19 cellular contexts compared by ENCODE assay signal in the genomic region with DNA sequence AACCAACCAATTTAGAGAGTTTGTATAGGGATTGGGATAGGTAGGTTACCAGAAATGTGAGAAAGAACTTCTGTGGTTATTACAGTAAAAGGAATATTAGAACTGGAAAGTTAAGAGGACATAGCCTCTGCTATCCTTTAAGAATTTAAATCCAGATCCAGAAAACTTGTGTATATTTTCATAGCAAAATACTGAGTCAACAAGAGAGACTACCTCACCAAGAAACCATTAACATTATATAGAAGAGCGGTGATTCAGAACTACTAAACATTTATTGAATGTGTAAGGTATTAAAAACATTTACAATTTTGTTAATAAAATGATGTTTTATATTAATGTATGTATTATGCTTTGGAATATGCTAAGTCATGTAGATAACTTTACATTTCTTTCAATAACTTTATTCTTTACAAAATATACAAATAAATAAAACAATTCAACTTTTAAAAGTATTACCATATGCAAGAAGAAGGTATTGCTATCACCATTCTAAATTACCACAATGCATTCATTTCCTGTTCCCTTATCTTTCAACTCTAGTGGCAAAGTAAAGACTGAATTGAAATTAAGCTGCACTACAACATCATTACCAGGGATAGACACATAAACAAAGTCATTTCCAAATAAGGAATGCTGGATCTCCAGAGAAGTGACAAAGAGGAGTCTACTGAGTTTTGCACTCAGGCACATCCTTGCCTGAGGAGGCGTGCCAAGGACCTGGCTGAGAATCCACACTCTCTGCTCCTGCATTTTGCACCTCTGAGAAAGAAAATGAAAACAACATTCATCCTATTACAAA. TPM values are rescaled to one million over a fixed set of nuclear protein-coding genes. Genes with fewer than 3 reads are reported as not detected.
A peak's percentile ranks its signal among the peaks of the same experiment; 100 is the strongest.
DNase-seq lines count a peak whose midpoint lies in the region; ATAC-seq, FAIRE-seq and TF ChIP-seq lines count a peak whose summit lies in the region.
"Had no signal": no experiment of that assay in that cellular context is flagged by ENCODE, and none has a peak within 500 bp of the region (broad histone marks: within the 10 kb centered on the region; RNA-seq: fewer than 3 reads in every experiment).

No MANE protein-coding gene starts in this region.

- no peak overlapping the region for H2AFZ ChIP-seq in keratinocyte (ENCODE audit: control insufficient read depth, low read length)

- peak; percentile 12 for DNase-seq in Jurkat, Clone E6-1 (ENCODE audit: low read depth, low spot score)
- peak; percentile 29 for DNase-seq in astrocyte of the spinal cord (ENCODE audit: low read depth, low spot score)
- no peak for DNase-seq in keratinocyte (ENCODE audit: low read depth, low spot score)
- no peak for DNase-seq in aorta
- DNase-seq in islet precursor cell: no peak
- DNase-seq in NCI-H510A treated with DMSO at 0.1 percent for 48 hours (lab: John Stamatoyannopoulos, UW): no peak
- DNase-seq: BE2C; CD4-positive, alpha-beta memory T cell; DMS79; NCI-H146; NCI-H2081 treated with DMSO at 0.1 percent for 48 hours; NCI-H2227 treated with DMSO at 0.1 percent for 48 hours; NCI-H526 treated with DMSO at 0.1 percent for 48 hours; SJCRH30 had no signal

- no peaks in the 10 kb centered on the region for H3K27me3 ChIP-seq in keratinocyte (ENCODE audit: control insufficient read depth, extremely low read depth, insufficient read depth, low read length)
- no peaks in the 10 kb centered on the region for H3K27me3 ChIP-seq in aorta (ENCODE audit: control insufficient read depth in 1 of 2, insufficient read depth in 2 of 2, low read length in 1 of 2)
- H3K27me3 ChIP-seq: BE2C, SJCRH30 had no signal

- WGBS in aorta, 2 donors: 93 to 94% methylated on average over 2 of the region's 2 CpGs

- H3K27ac ChIP-seq in keratinocyte (ENCODE audit: control insufficient read depth, insufficient read depth, low read length) (no peak overlapping the region), aorta (ENCODE audit: low read depth in 1 of 2, low read length in 2 of 2) (no peak overlapping the region)
- H3K27ac ChIP-seq: RWPE1, SJCRH30 had no signal

- intact Hi-C loops in aorta (cut with DNase I): loop anchor here in 1 of 2 donors (10.0 kb wide), 1 partner anchor 661 kb away; no protein-coding TSS in a partner anchor

- H3K9me3 ChIP-seq in keratinocyte (ENCODE audit: control insufficient read depth, low read depth, low read length) (no peaks in the 10 kb centered on the region), aorta (ENCODE audit: control insufficient read depth, low read length) (no peaks in the 10 kb centered on the region)
- H3K9me3 ChIP-seq: BE2C, HAP-1, SJCRH30 had no signal

- H3K36me3 ChIP-seq in keratinocyte (ENCODE audit: control insufficient read depth in 2 of 2, extremely low read depth in 1 of 2, insufficient read depth in 2 of 2, low read length in 2 of 2) (peaks cover 1 to 18% of the 10 kb centered on the region in 2 experiments), aorta (ENCODE audit: control insufficient read depth in 1 of 2, insufficient read depth in 2 of 2, low read length in 1 of 2) (no peaks in the 10 kb centered on the region)

- FAIRE-seq in G401.6 (lab: Jason Lieb, UNC) (peak; percentile 80), keratinocyte (lab: Jason Lieb, UNC) (peak; percentile 13)
- FAIRE-seq: K562 had no signal

- H3K4me2 ChIP-seq in keratinocyte (ENCODE audit: control insufficient read depth, extremely low read depth, insufficient read depth, low read depth, low read length): no peak overlapping the region

- dilution Hi-C loops in keratinocyte (cut with MboI; ENCODE audit: extremely low pct_ligation_motif_present, low sequenced_read_pairs): no loop called here

- ATAC-seq in aorta (ENCODE audit: low FRiP score) (no peak), HG02884 (IDR thresholded peaks at IDR 0.05; ENCODE audit: unreplicated experiment) (no peak)
- ATAC-seq: K562 had no signal

- H3K4me1 ChIP-seq in keratinocyte (ENCODE audit: control insufficient read depth, extremely low read depth, insufficient read depth, low read length) (no peaks in the 10 kb centered on the region), aorta (ENCODE audit: control insufficient read depth in 1 of 2, insufficient read depth in 2 of 2, low read length in 2 of 2) (no peaks in the 10 kb centered on the region)
- H3K4me1 ChIP-seq: BE2C, SJCRH30 had no signal

- H3K79me2 ChIP-seq in keratinocyte (ENCODE audit: control insufficient read depth, insufficient read depth, low read length): no peaks in the 10 kb centered on the region

- in situ Hi-C loops in astrocyte of the spinal cord (cut with HindIII; ENCODE audit: low sequenced_read_pairs): no loop called here

- TF ChIP-seq CTCF in astrocyte of the spinal cord (IDR thresholded peaks at IDR 0.05; ENCODE audit: low read depth, low read length) (no peak), keratinocyte (optimal IDR thresholded peaks at IDR 0.05 in 1 of 3, IDR thresholded peaks at IDR 0.05 in 1 of 3, conservative IDR thresholded peaks at IDR 0.05 in 1 of 3; ENCODE audit: extremely low read depth in 1 of 3, insufficient read depth in 2 of 3, low read length in 3 of 3) (no peak)

- no peak overlapping the region for H3K4me3 ChIP-seq in Jurkat, Clone E6-1 (ENCODE audit: low read length)
- H3K4me3 ChIP-seq in astrocyte of the spinal cord (ENCODE audit: low read depth, low read length) (no peak overlapping the region), keratinocyte (ENCODE audit: control insufficient read depth in 2 of 3, extremely low read depth in 1 of 3, insufficient read depth in 2 of 3, low read depth in 1 of 3, low read length in 3 of 3) (no peak overlapping the region), aorta (ENCODE audit: low read length in 2 of 2) (no peak overlapping the region)
- H3K4me3 ChIP-seq: HAP-1, K562, SJCRH30 had no signal

- no peaks in the 10 kb centered on the region for H4K20me1 ChIP-seq in keratinocyte (ENCODE audit: control insufficient read depth, extremely low read depth, insufficient read depth, low read length)

- H3K9me1 ChIP-seq in keratinocyte (ENCODE audit: control insufficient read depth, extremely low read depth, insufficient read depth, low read length): no peaks in the 10 kb centered on the region

- H3K9ac ChIP-seq in keratinocyte (ENCODE audit: control insufficient read depth, extremely low read depth, insufficient read depth, low read length): no peak overlapping the region

RNA-seq across cellular contexts. Expression of a gene that starts 6.1 kb away (rescaled TPM):
- 53.6 TPM for polyA plus RNA-seq in Jurkat, Clone E6-1 (2012; ENCODE audit: insufficient read depth, insufficient read length)
- 31.6 to 58.1 TPM (median 51.3 TPM) in 3 replicates for polyA plus RNA-seq in keratinocyte
- polyA plus RNA-seq in keratinocyte (2011; ENCODE audit: low read depth): 17.1 TPM
- polyA plus RNA-seq in keratinocyte (2011; cell fraction: cytosol; rRNA removed): 26.6 and 41.6 TPM in 2 replicates
- polyA plus RNA-seq in keratinocyte (2011; cell fraction: nucleus; rRNA removed): 61.5 and 67.4 TPM in 2 replicates
- polyA plus RNA-seq in keratinocyte (2012; ENCODE audit: low replicate concordance): 24.1 and 24.7 TPM in 2 replicates
- 2.9 to 13.8 TPM (median 13.2 TPM) in 3 replicates for polyA minus RNA-seq in keratinocyte
- polyA minus RNA-seq in keratinocyte (2011; cell fraction: cytosol; rRNA and poly(A)+ RNA removed): 19.4 TPM
- 7.9 and 14.3 TPM in 2 replicates for polyA minus RNA-seq in keratinocyte (2011; cell fraction: nucleus; rRNA and poly(A)+ RNA removed)
- total RNA-seq in aorta: 10 to 100 TPM; 44.1 to 63.8 TPM
- 100 to 1,000 TPM in 1 of 2 donors, 10 to 100 TPM in 1; 67.2 to 120 TPM for polyA plus RNA-seq in aorta

RNA-seq across cellular contexts. Expression of a gene that starts 29.2 kb away (rescaled TPM):
- 13.6 TPM for polyA plus RNA-seq in Jurkat, Clone E6-1 (2012; ENCODE audit: insufficient read depth, insufficient read length)
- polyA plus RNA-seq in keratinocyte: 10.8 to 14.6 TPM (median 14.0 TPM) in 3 replicates
- 14.2 TPM for polyA plus RNA-seq in keratinocyte (2011; ENCODE audit: low read depth)
- polyA plus RNA-seq in keratinocyte (2011; cell fraction: cytosol; rRNA removed): 12.6 and 20.5 TPM in 2 replicates
- 13.3 and 16.5 TPM in 2 replicates for polyA plus RNA-seq in keratinocyte (2011; cell fraction: nucleus; rRNA removed)
- 7.8 and 14.3 TPM in 2 replicates for polyA plus RNA-seq in keratinocyte (2012; ENCODE audit: low replicate concordance)
- 6.6 to 31.2 TPM (median 15.2 TPM) in 3 replicates for polyA minus RNA-seq in keratinocyte
- 14.0 TPM for polyA minus RNA-seq in keratinocyte (2011; cell fraction: cytosol; rRNA and poly(A)+ RNA removed)
- polyA minus RNA-seq in keratinocyte (2011; cell fraction: nucleus; rRNA and poly(A)+ RNA removed): 13.1 and 21.8 TPM in 2 replicates
- total RNA-seq in aorta: 10 to 100 TPM; 17.0 to 25.2 TPM
- 1 to 10 TPM; 6.1 to 7.9 TPM for polyA plus RNA-seq in aorta

Comparison
In these comparisons a context has a peak if more than half of its experiments do, and no peak if none do; other contexts are left out.
1. DNase-seq: peak in Jurkat, Clone E6-1 (single experiment) and astrocyte of the spinal cord (single experiment); none in keratinocyte (single experiment), aorta (0 of 2), islet precursor cell (single experiment) and NCI-H510A treated with DMSO at 0.1 percent for 48 hours (single experiment).